28 cellular contexts compared by ENCODE assay signal in genomic region chr3:74003712-74004111, GRCh38.
DNase-seq lines count a peak whose midpoint lies in the region; TF ChIP-seq lines count a peak whose summit lies in the region.
"Had no signal": no experiment of that assay in that cellular context is flagged by ENCODE, and none has a peak within 500 bp of the region (broad histone marks: within the 10 kb centered on the region; RNA-seq: fewer than 3 reads in every experiment).

No MANE protein-coding gene starts in this region.

- no peaks in the 10 kb centered on the region for H3K27me3 Mint-ChIP-seq in neural progenitor cell (ENCODE audit: insufficient read depth, low read depth)
- H3K27me3 Mint-ChIP-seq: B cell, IgD-negative memory B cell had no signal

- H3K27ac Mint-ChIP-seq in neural progenitor cell = no peak overlapping the region
- H3K27ac Mint-ChIP-seq: B cell; CD8-positive, alpha-beta T cell; HFFc6; IgD-negative memory B cell had no signal

- H4K20me1 ChIP-seq in neural progenitor cell (ENCODE audit: low read depth) = no peaks in the 10 kb centered on the region
- no peaks in the 10 kb centered on the region for H4K20me1 ChIP-seq in SK-N-SH (ENCODE audit: insufficient read depth)

- POLR2A ChIA-PET in SK-N-SH (lab: Yijun Ruan, JAX) = no interaction called here

- TF ChIP-seq RAD21 in SK-N-SH (IDR thresholded peaks at IDR 0.05; ENCODE audit: low read length) = no peak

- H3K4me3 Mint-ChIP-seq in neural progenitor cell = no peak overlapping the region
- H3K4me3 Mint-ChIP-seq: B cell; CD8-positive, alpha-beta T cell; HFFc6; IgD-negative memory B cell had no signal

- intact Hi-C loops in left ventricle myocardium inferior (cut with micrococcal nuclease) = no loop called here

- H3K4me1 ChIP-seq in left ventricle myocardium inferior = no peaks in the 10 kb centered on the region
- H3K4me1 ChIP-seq in neural progenitor cell = no peaks in the 10 kb centered on the region
- no peaks in the 10 kb centered on the region; a peak in 1 of 4 replicates for H3K4me1 ChIP-seq in SK-N-SH (ENCODE audit: control insufficient read depth in 1 of 2, insufficient read depth in 2 of 2, low read depth in 1 of 2, low read length in 1 of 2)
- H3K4me1 ChIP-seq: Caco-2 had no signal

- H3K27me3 ChIP-seq in left ventricle myocardium inferior (ENCODE audit: low read depth) (no peaks in the 10 kb centered on the region), neural progenitor cell (no peaks in the 10 kb centered on the region), SK-N-SH (ENCODE audit: insufficient read depth) (no peaks in the 10 kb centered on the region)

- peak overlapping the region; percentile 33 for H3K27ac ChIP-seq in left ventricle myocardium inferior (replicated peaks)
- H3K27ac ChIP-seq in neural progenitor cell = no peak overlapping the region
- no peak overlapping the region for H3K27ac ChIP-seq in SK-N-SH (ENCODE audit: low read depth in 2 of 2, low read length in 1 of 2)
- H3K27ac ChIP-seq: 22Rv1, C4-2B, KMS-11, RWPE1 had no signal

- no peak for TF ChIP-seq EP300 in SK-N-SH (IDR thresholded peaks at IDR 0.05; ENCODE audit: borderline replicate concordance in 1 of 2, low read depth in 1 of 2, low read length in 1 of 2)

- H3K79me2 ChIP-seq in neural progenitor cell (ENCODE audit: low read depth) = no peaks in the 10 kb centered on the region
- no peaks in the 10 kb centered on the region for H3K79me2 ChIP-seq in SK-N-SH (ENCODE audit: insufficient read depth)

- H2AFZ ChIP-seq in neural progenitor cell (replicated peaks) = no peak overlapping the region
- H2AFZ ChIP-seq in SK-N-SH (ENCODE audit: low read depth) = no peak overlapping the region

- H3K4me3 ChIP-seq in left ventricle myocardium inferior (no peak overlapping the region), neural progenitor cell (no peak overlapping the region), SK-N-SH (ENCODE audit: low read depth in 2 of 2, low read length in 1 of 2) (no peak overlapping the region)
- H3K4me3 ChIP-seq: HAP-1 had no signal

- H3F3A ChIP-seq in neural progenitor cell (ENCODE audit: low read depth) (peaks cover 6% of the 10 kb centered on the region), SK-N-SH (replicated peaks; ENCODE audit: insufficient read depth) (no peaks in the 10 kb centered on the region)

- H3K36me3 ChIP-seq in left ventricle myocardium inferior (no peaks in the 10 kb centered on the region), neural progenitor cell (no peaks in the 10 kb centered on the region), SK-N-SH (replicated peaks in 1 of 2; ENCODE audit: control insufficient read depth in 1 of 2, insufficient read depth in 2 of 2, low read length in 1 of 2) (no peaks in the 10 kb centered on the region)
- H3K36me3 ChIP-seq: HAP-1 had no signal

- H3K9me2 ChIP-seq in SK-N-SH = no peaks in the 10 kb centered on the region

- H3K36me3 Mint-ChIP-seq in neural progenitor cell = no peaks in the 10 kb centered on the region
- H3K36me3 Mint-ChIP-seq: CD8-positive, alpha-beta T cell had no signal

- no peaks in the 10 kb centered on the region for H3K9me3 ChIP-seq in left ventricle myocardium inferior (replicated peaks)
- H3K9me3 ChIP-seq in neural progenitor cell (ENCODE audit: low read depth) = no peaks in the 10 kb centered on the region
- no peaks in the 10 kb centered on the region for H3K9me3 ChIP-seq in SK-N-SH
- H3K9me3 ChIP-seq: Caco-2, HAP-1 had no signal

- peak; percentile 3 for DNase-seq in NCI-H82 (lab: John Stamatoyannopoulos, UW)
- DNase-seq in NCI-H82 treated with DMSO at 0.1 percent for 48 hours (lab: John Stamatoyannopoulos, UW; ENCODE audit: unreplicated experiment) = no peak
- peak; percentile 30 for DNase-seq in NCI-H146 treated with DMSO at 0.1 percent for 48 hours (lab: John Stamatoyannopoulos, UW; ENCODE audit: unreplicated experiment)
- DNase-seq in left ventricle myocardium inferior = no peak
- peak; percentile 15 for DNase-seq in neural progenitor cell (ENCODE audit: low spot score)
- DNase-seq in NCI-H524 treated with DMSO at 0.1 percent for 48 hours (lab: John Stamatoyannopoulos, UW) = no peak
- no peak for DNase-seq in SW 1271 (lab: John Stamatoyannopoulos, UW)
- no peak for DNase-seq in SK-N-SH
- DNase-seq: Caco-2; CD8-positive, alpha-beta T cell; DMS79 treated with DMSO at 0.1 percent for 48 hours; GF-D8; GOT3; HFFc6; MM.1S; NCI-H1417; NCI-H187; NCI-H2081 treated with DMSO at 0.1 percent for 48 hours; NCI-H2171; NCI-H446; NCI-H526 had no signal

- H3K4me1 Mint-ChIP-seq in neural progenitor cell = peaks cover 16% of the 10 kb centered on the region
- H3K4me1 Mint-ChIP-seq: B cell had no signal

- no peaks in the 10 kb centered on the region for H3K9me3 Mint-ChIP-seq in neural progenitor cell
- H3K9me3 Mint-ChIP-seq: HFFc6 had no signal

- CTCF ChIA-PET in SK-N-SH (lab: Yijun Ruan, JAX) = no interaction called here

- 46% methylated on average over 6 of the region's 6 CpGs for WGBS in SK-N-SH (ENCODE audit: low lambda C conversion rate)

- H3K4me2 ChIP-seq in neural progenitor cell = no peak overlapping the region
- H3K4me2 ChIP-seq in SK-N-SH = no peak overlapping the region
- H3K4me2 ChIP-seq: KMS-11 had no signal

- H3K9ac ChIP-seq in neural progenitor cell (no peak overlapping the region), SK-N-SH (no peak overlapping the region)
- H3K9ac ChIP-seq: KMS-11 had no signal

- TF ChIP-seq CTCF in left ventricle myocardium inferior (IDR thresholded peaks at IDR 0.05; ENCODE audit: borderline replicate concordance) = no peak
- TF ChIP-seq CTCF in neural progenitor cell (IDR thresholded peaks at IDR 0.05) = no peak
- no peak for TF ChIP-seq CTCF in SK-N-SH (IDR thresholded peaks at IDR 0.05)

TF ChIP-seq in SK-N-SH, 30 proteins besides CTCF, POLR2A, EP300 and RAD21:
- TF ChIP-seq PBX3 (IDR thresholded peaks at IDR 0.05) (no peak), SMC3 (IDR thresholded peaks at IDR 0.05; ENCODE audit: low read depth, low read length) (no peak), TCF12 (IDR thresholded peaks at IDR 0.05) (no peak), NRF1 (IDR thresholded peaks at IDR 0.05; ENCODE audit: low read depth, low read length) (no peak), ZBTB33 (IDR thresholded peaks at IDR 0.05; ENCODE audit: borderline replicate concordance, low read depth) (no peak), POLR2AphosphoS5 (IDR thresholded peaks at IDR 0.05; ENCODE audit: low read depth, low read length) (no peak), SIN3A (IDR thresholded peaks at IDR 0.05; ENCODE audit: borderline replicate concordance, low read depth, low read length) (no peak)

Comparison
In these comparisons a context has a peak if more than half of its experiments do, and no peak if none do; other contexts are left out.
1. DNase-seq: peak in NCI-H82 (single experiment), NCI-H146 treated with DMSO at 0.1 percent for 48 hours (single experiment) and neural progenitor cell (single experiment); none in NCI-H82 treated with DMSO at 0.1 percent for 48 hours (single experiment), left ventricle myocardium inferior (single experiment), NCI-H524 treated with DMSO at 0.1 percent for 48 hours (single experiment), SW 1271 (0 of 2) and SK-N-SH (single experiment).